ENCODE assay signal across 18 cellular contexts in the genomic region with DNA sequence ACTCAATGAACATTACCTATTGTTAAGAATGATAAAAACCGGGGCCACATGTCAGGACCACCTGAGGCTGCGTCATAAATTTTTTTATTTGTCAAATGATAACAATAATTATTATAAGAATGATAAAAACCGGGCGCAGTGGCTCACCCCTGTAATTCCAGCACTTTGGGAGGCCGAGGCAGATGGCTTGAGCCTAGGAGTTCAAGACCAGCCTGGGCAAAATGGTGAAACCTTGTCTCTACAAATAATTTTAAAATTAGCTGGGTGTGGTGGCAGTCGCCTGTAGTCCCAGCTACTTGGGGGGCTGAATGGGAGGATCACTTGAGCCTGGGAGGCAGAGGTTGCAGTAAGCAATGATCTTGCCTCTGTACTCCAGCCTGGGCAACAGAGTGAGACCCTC. TPM values are rescaled to one million over a fixed set of nuclear protein-coding genes. Genes with fewer than 3 reads are reported as not detected.
DNase-seq lines count a peak whose midpoint lies in the region; ATAC-seq and TF ChIP-seq lines count a peak whose summit lies in the region.
"Had no signal": no experiment of that assay in that cellular context is flagged by ENCODE, and none has a peak within 500 bp of the region (broad histone marks: within the 10 kb centered on the region; RNA-seq: fewer than 3 reads in every experiment).

No MANE protein-coding gene starts in this region.

- intact Hi-C loops in PC-3 (cut with micrococcal nuclease), result no loop called here

- H3K9ac ChIP-seq in BLaER1 (no peak overlapping the region), PC-3 (ENCODE audit: low read length) (no peak overlapping the region), mesendoderm (ENCODE audit: low read length) (no peak overlapping the region)

- no peak overlapping the region for H3K18ac ChIP-seq in mesendoderm (ENCODE audit: low read length)

- no peaks in the 10 kb centered on the region for H3F3A ChIP-seq in PC-3 (ENCODE audit: low read length, unreplicated experiment)

- H2AK5ac ChIP-seq in mesendoderm (ENCODE audit: low read length), result no peak overlapping the region

- H3K4me1 ChIP-seq in BLaER1 (peaks cover 20% of the 10 kb centered on the region), PC-3 (ENCODE audit: insufficient read depth, low read length) (peaks cover 7% of the 10 kb centered on the region), mesendoderm (ENCODE audit: control insufficient read depth, low read depth, low read length) (no peaks in the 10 kb centered on the region), gastroesophageal sphincter (peaks cover 0 to 26% (median 4%) of the 10 kb centered on the region in 3 donors)
- H3K4me1 ChIP-seq in CD8-positive, alpha-beta memory T cell (ENCODE audit: insufficient read depth, low read length), result peaks cover 8% of the 10 kb centered on the region

- no peaks in the 10 kb centered on the region for H3K27me3 Mint-ChIP-seq in CD8-positive, alpha-beta memory T cell
- H3K27me3 Mint-ChIP-seq: activated naive CD8-positive, alpha-beta T cell treated with anti-CD3 and anti-CD28 coated beads, Interleukin-2, amount 10 ng/mL, durations not matched to agents 7 days and 5 days had no signal

- H3K27ac Mint-ChIP-seq in CD8-positive, alpha-beta memory T cell, result no peak overlapping the region

- H3K79me2 ChIP-seq in PC-3 (ENCODE audit: low read length), result peaks cover 33% of the 10 kb centered on the region
- peaks cover 33% of the 10 kb centered on the region for H3K79me2 ChIP-seq in mesendoderm (ENCODE audit: control insufficient read depth, insufficient read depth, low read length)

- no peak overlapping the region for H4K8ac ChIP-seq in mesendoderm (ENCODE audit: low read depth, low read length)

- TF ChIP-seq CTCF in PC-3 (conservative IDR thresholded peaks at IDR 0.05; ENCODE audit: low read depth, low read length) (no peak), gastroesophageal sphincter (IDR thresholded peaks at IDR 0.05) (no peak)

- H3K4me2 ChIP-seq in BLaER1 (peak overlapping the region; percentile 90; the same call in 1 of the 2 replicates), PC-3 (ENCODE audit: low read length) (peak overlapping the region; percentile 83; the same call in 1 of the 2 replicates), mesendoderm (ENCODE audit: low read length) (no peak overlapping the region)

- POLR2A ChIA-PET in CD8-positive, alpha-beta memory T cell (lab: Charles Lee), result no interaction called here
- POLR2A ChIA-PET in PC-3 (lab: Charles Lee; ENCODE audit: unreplicated experiment), result no interaction called here

- H3K27me3 ChIP-seq in BLaER1, result no peaks in the 10 kb centered on the region
- no peaks in the 10 kb centered on the region for H3K27me3 ChIP-seq in CD8-positive, alpha-beta memory T cell (ENCODE audit: insufficient read depth, low read length, poor library complexity, severe bottlenecking)
- no peaks in the 10 kb centered on the region for H3K27me3 ChIP-seq in PC-3 (ENCODE audit: low read length)
- H3K27me3 ChIP-seq in mesendoderm (ENCODE audit: insufficient read depth, low read length, poor library complexity), result no peaks in the 10 kb centered on the region
- H3K27me3 ChIP-seq in gastroesophageal sphincter, result no peaks in the 10 kb centered on the region
- H3K27me3 ChIP-seq: tibial artery had no signal

- no peak overlapping the region for H4K5ac ChIP-seq in mesendoderm (ENCODE audit: low read length)

- H2BK120ac ChIP-seq in mesendoderm (ENCODE audit: low read depth, low read length), result no peak overlapping the region

- H3K79me1 ChIP-seq in mesendoderm (ENCODE audit: low read length), result peaks cover 3% of the 10 kb centered on the region

- H3K4me1 Mint-ChIP-seq in CD8-positive, alpha-beta memory T cell, result peaks cover 13 to 20% (median 17%) of the 10 kb centered on the region in 3 donors

- H3K9me3 ChIP-seq in BLaER1 (peaks cover 4% of the 10 kb centered on the region; the same call in 1 of the 2 replicates), PC-3 (ENCODE audit: low read length) (no peaks in the 10 kb centered on the region), gastroesophageal sphincter (no peaks in the 10 kb centered on the region)
- H3K9me3 ChIP-seq in CD8-positive, alpha-beta memory T cell (ENCODE audit: low read length), result no peaks in the 10 kb centered on the region
- H3K9me3 ChIP-seq: tibial artery had no signal

- no CpG with 5 or more reads among the region's 6 CpGs for WGBS in mesendoderm (ENCODE audit: extremely low coverage, insufficient coverage, low lambda C conversion rate)
- 85 to 92% methylated on average over 5 to 6 of the region's 6 CpGs for WGBS in gastroesophageal sphincter (ENCODE audit: low coverage in 1 of 2), 2 donors

- no peaks in the 10 kb centered on the region for H3K9me3 Mint-ChIP-seq in CD8-positive, alpha-beta memory T cell
- H3K9me3 Mint-ChIP-seq: activated naive CD8-positive, alpha-beta T cell treated with anti-CD3 and anti-CD28 coated beads, Interleukin-2, amount 10 ng/mL, durations not matched to agents 7 days and 5 days had no signal

- H3K23ac ChIP-seq in mesendoderm (ENCODE audit: low read length), result no peak overlapping the region

- no TSS peak for BruUV-seq in PC-3 (replicated peaks; lab: Mats Ljungman, UMichigan)

- H3K27ac ChIP-seq in BLaER1 (no peak overlapping the region), PC-3 (ENCODE audit: low read length) (no peak overlapping the region), mesendoderm (ENCODE audit: low read depth, low read length) (no peak overlapping the region), gastroesophageal sphincter (peak overlapping the region in 1 of 4 donors; percentile 90)
- H3K27ac ChIP-seq in CD8-positive, alpha-beta memory T cell (ENCODE audit: low read depth, low read length), result no peak overlapping the region
- H3K27ac ChIP-seq: epithelial cell of prostate had no signal

- no peak for TF ChIP-seq EP300 in gastroesophageal sphincter (IDR thresholded peaks at IDR 0.05)

- no peak for DNase-seq in CD8-positive, alpha-beta memory T cell
- no peak for DNase-seq in PC-3
- no peak for DNase-seq in mesendoderm
- DNase-seq in amniotic stem cell (lab: John Stamatoyannopoulos, UW), result no peak
- DNase-seq: mesenchymal stem cell had no signal

- H2AFZ ChIP-seq in PC-3 (ENCODE audit: low read length), result no peak overlapping the region

- peaks cover 0 to 6% (median 0%) of the 10 kb centered on the region in 3 donors for H3K36me3 Mint-ChIP-seq in CD8-positive, alpha-beta memory T cell

- H2BK15ac ChIP-seq in mesendoderm (replicated peaks; ENCODE audit: low read depth), result no peak overlapping the region

- H4K20me1 ChIP-seq in BLaER1 (no peaks in the 10 kb centered on the region), PC-3 (ENCODE audit: low read length) (no peaks in the 10 kb centered on the region; the same call in 1 of the 2 replicates)

- H3K4ac ChIP-seq in mesendoderm (ENCODE audit: low read depth, low read length), result peak overlapping the region; percentile 63

- TF ChIP-seq POLR2A in gastroesophageal sphincter (IDR thresholded peaks at IDR 0.05), result no peak

- H3K4me3 Mint-ChIP-seq in CD8-positive, alpha-beta memory T cell, result peak overlapping the region in 4 of 7 donors; percentile 27 to 43 (median 36)

- H3K4me3 ChIP-seq in BLaER1 (no peak overlapping the region), PC-3 (ENCODE audit: low read length) (no peak overlapping the region), mesendoderm (ENCODE audit: low read length) (no peak overlapping the region), gastroesophageal sphincter (no peak overlapping the region)
- no peak overlapping the region for H3K4me3 ChIP-seq in CD8-positive, alpha-beta memory T cell (ENCODE audit: low read length)

- CTCF ChIA-PET in CD8-positive, alpha-beta memory T cell (lab: Charles Lee), result interaction anchor here (1.5 kb wide), 1 partner anchor 10 kb away, joined by 4 read pairs; no protein-coding TSS in a partner anchor
- CTCF ChIA-PET in PC-3 (lab: Charles Lee), result no interaction called here

- H3K56ac ChIP-seq in mesendoderm (ENCODE audit: low read length), result no peak overlapping the region

- H3K36me3 ChIP-seq in BLaER1 (peaks cover 16% of the 10 kb centered on the region), PC-3 (ENCODE audit: low read depth, low read length) (no peaks in the 10 kb centered on the region), mesendoderm (ENCODE audit: control insufficient read depth, insufficient read depth, low read length) (no peaks in the 10 kb centered on the region), gastroesophageal sphincter (peaks cover 0 to 16% of the 10 kb centered on the region in 2 donors)
- H3K36me3 ChIP-seq in CD8-positive, alpha-beta memory T cell (ENCODE audit: insufficient read depth, low read length), result no peaks in the 10 kb centered on the region

- no peak overlapping the region for H2BK5ac ChIP-seq in mesendoderm (ENCODE audit: low read length)

- no peak for ATAC-seq in PC-3
- no peak for ATAC-seq in gastroesophageal sphincter
- ATAC-seq in GM19351 (IDR thresholded peaks at IDR 0.05; ENCODE audit: unreplicated experiment), result no peak

- no peaks in the 10 kb centered on the region for H3K9me2 ChIP-seq in PC-3 (replicated peaks; ENCODE audit: low read length)

RNA-seq across cellular contexts. Expression of gene SHMT1, which starts 0.8 kb away (rescaled TPM):
- 10 to 100 TPM; 42.4 to 43.8 TPM for total RNA-seq in CD8-positive, alpha-beta memory T cell
- polyA plus RNA-seq in CD8-positive, alpha-beta memory T cell, result 28.8 TPM
- total RNA-seq in PC-3 (2014; rRNA removed) (60.6 and 61.5 TPM in 2 replicates), gastroesophageal sphincter (10 to 100 TPM; 16.3 to 30.3 (median 21.1) TPM)
- polyA plus RNA-seq in mesendoderm (2013, experiment 1 of 2), result 46.2 TPM
- polyA plus RNA-seq in mesendoderm (2013, experiment 2 of 2), result 46.2 TPM

RNA-seq across cellular contexts. Expression of gene EVPLL, which starts 13.4 kb away (rescaled TPM):
- total RNA-seq in CD8-positive, alpha-beta memory T cell, result not detected
- polyA plus RNA-seq in CD8-positive, alpha-beta memory T cell, result not detected
- total RNA-seq in PC-3 (2014; rRNA removed), result 1.1 and 1.3 TPM in 2 replicates
- polyA plus RNA-seq in mesendoderm (2013, experiment 1 of 2), result 0.28 TPM
- polyA plus RNA-seq in mesendoderm (2013, experiment 2 of 2), result 0.28 TPM
- not detected for total RNA-seq in gastroesophageal sphincter
- total RNA-seq: activated naive CD8-positive, alpha-beta T cell treated with anti-CD3 and anti-CD28 coated beads, Interleukin-2, amount 10 ng/mL, durations not matched to agents 7 days and 5 days; astrocyte; cardiac septum; glomerular endothelial cell; HT1080; posterior vena cava; sciatic nerve had no signal
- polyA plus RNA-seq: CD14-positive monocyte had no signal

RNA-seq across cellular contexts. Expression of gene SMCR8, which starts 49.1 kb away (rescaled TPM):
- 10 to 100 TPM; 26.7 to 26.9 TPM for total RNA-seq in CD8-positive, alpha-beta memory T cell
- 4.9 TPM for polyA plus RNA-seq in CD8-positive, alpha-beta memory T cell
- total RNA-seq in PC-3 (2014; rRNA removed), result 20.4 and 22.7 TPM in 2 replicates
- 9.8 TPM for polyA plus RNA-seq in mesendoderm (2013, experiment 1 of 2)
- 9.7 TPM for polyA plus RNA-seq in mesendoderm (2013, experiment 2 of 2)
- 10 to 100 TPM; 14.0 to 20.0 (median 14.9) TPM for total RNA-seq in gastroesophageal sphincter

RNA-seq across cellular contexts. Expression of gene TOP3A, which starts 49.4 kb away (rescaled TPM):
- total RNA-seq in CD8-positive, alpha-beta memory T cell, result 10 to 100 TPM; 69.7 to 72.8 TPM
- 21.7 TPM for polyA plus RNA-seq in CD8-positive, alpha-beta memory T cell
- total RNA-seq in PC-3 (2014; rRNA removed) (44.7 and 46.8 TPM in 2 replicates), gastroesophageal sphincter (10 to 100 TPM; 19.6 to 49.7 (median 26.8) TPM)
- polyA plus RNA-seq in mesendoderm (2013, experiment 1 of 2), result 24.2 TPM
- polyA plus RNA-seq in mesendoderm (2013, experiment 2 of 2), result 25.3 TPM
